ENCODE assay signal across 2 cellular contexts in genomic region chrX:50680990-50681389, GRCh38.
TF ChIP-seq lines count a peak whose summit lies in the region.

No MANE protein-coding gene starts in this region.

TF ChIP-seq in SK-N-SH treated with all-trans-retinoic acid at 6 μM for 48 hours, 23 proteins besides CTCF, POLR2A, EP300 and RAD21 (continued from another document):
- TF ChIP-seq TSHZ2 (CRISPR knock-in tag; IDR thresholded peaks at IDR 0.05) (no peak), ESRRG (CRISPR knock-in tag; IDR thresholded peaks at IDR 0.05) (no peak), CSDC2 (CRISPR knock-in tag; IDR thresholded peaks at IDR 0.05) (no peak), RARB (CRISPR knock-in tag; IDR thresholded peaks at IDR 0.05) (no peak), ZFP3 (CRISPR knock-in tag; IDR thresholded peaks at IDR 0.05) (no peak)

TF ChIP-seq in WTC11, 78 proteins besides CTCF, POLR2A, EP300 and RAD21:
- TF ChIP-seq, protein P1, sequence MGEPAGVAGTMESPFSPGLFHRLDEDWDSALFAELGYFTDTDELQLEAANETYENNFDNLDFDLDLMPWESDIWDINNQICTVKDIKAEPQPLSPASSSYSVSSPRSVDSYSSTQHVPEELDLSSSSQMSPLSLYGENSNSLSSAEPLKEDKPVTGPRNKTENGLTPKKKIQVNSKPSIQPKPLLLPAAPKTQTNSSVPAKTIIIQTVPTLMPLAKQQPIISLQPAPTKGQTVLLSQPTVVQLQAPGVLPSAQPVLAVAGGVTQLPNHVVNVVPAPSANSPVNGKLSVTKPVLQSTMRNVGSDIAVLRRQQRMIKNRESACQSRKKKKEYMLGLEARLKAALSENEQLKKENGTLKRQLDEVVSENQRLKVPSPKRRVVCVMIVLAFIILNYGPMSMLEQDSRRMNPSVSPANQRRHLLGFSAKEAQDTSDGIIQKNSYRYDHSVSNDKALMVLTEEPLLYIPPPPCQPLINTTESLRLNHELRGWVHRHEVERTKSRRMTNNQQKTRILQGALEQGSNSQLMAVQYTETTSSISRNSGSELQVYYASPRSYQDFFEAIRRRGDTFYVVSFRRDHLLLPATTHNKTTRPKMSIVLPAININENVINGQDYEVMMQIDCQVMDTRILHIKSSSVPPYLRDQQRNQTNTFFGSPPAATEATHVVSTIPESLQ (CRISPR knock-in tag; IDR thresholded peaks at IDR 0.05): no peak
- TF ChIP-seq CREM (CRISPR knock-in tag; IDR thresholded peaks at IDR 0.05) (no peak), SMAD4 (CRISPR knock-in tag; IDR thresholded peaks at IDR 0.05) (no peak), ZNF423 (CRISPR knock-in tag; IDR thresholded peaks at IDR 0.05) (no peak), ZNF138 (CRISPR knock-in tag; conservative IDR thresholded peaks at IDR 0.05) (no peak), GABPB1 (CRISPR knock-in tag; IDR thresholded peaks at IDR 0.05) (no peak), ZNF219 (CRISPR knock-in tag; IDR thresholded peaks at IDR 0.05; ENCODE audit: borderline replicate concordance) (no peak), ZNF317 (CRISPR knock-in tag; IDR thresholded peaks at IDR 0.05; ENCODE audit: borderline replicate concordance, low read depth) (no peak), RELA (CRISPR knock-in tag; IDR thresholded peaks at IDR 0.05; ENCODE audit: borderline replicate concordance) (no peak), PREB (CRISPR knock-in tag; IDR thresholded peaks at IDR 0.05; ENCODE audit: borderline replicate concordance) (no peak), TEAD1 (CRISPR knock-in tag; IDR thresholded peaks at IDR 0.05) (no peak), ZNF416 (CRISPR knock-in tag; IDR thresholded peaks at IDR 0.05) (no peak), ZNF425 (CRISPR knock-in tag; conservative IDR thresholded peaks at IDR 0.05) (no peak), GRHL2 (CRISPR knock-in tag; IDR thresholded peaks at IDR 0.05; ENCODE audit: insufficient replicate concordance, severe bottlenecking) (no peak), HMGA2 (CRISPR knock-in tag; IDR thresholded peaks at IDR 0.05) (no peak), ZNF671 (CRISPR knock-in tag; IDR thresholded peaks at IDR 0.05) (no peak), MAX (CRISPR knock-in tag; IDR thresholded peaks at IDR 0.05) (no peak), ZNF121 (CRISPR knock-in tag; IDR thresholded peaks at IDR 0.05) (no peak)
- TF ChIP-seq, protein P2, sequence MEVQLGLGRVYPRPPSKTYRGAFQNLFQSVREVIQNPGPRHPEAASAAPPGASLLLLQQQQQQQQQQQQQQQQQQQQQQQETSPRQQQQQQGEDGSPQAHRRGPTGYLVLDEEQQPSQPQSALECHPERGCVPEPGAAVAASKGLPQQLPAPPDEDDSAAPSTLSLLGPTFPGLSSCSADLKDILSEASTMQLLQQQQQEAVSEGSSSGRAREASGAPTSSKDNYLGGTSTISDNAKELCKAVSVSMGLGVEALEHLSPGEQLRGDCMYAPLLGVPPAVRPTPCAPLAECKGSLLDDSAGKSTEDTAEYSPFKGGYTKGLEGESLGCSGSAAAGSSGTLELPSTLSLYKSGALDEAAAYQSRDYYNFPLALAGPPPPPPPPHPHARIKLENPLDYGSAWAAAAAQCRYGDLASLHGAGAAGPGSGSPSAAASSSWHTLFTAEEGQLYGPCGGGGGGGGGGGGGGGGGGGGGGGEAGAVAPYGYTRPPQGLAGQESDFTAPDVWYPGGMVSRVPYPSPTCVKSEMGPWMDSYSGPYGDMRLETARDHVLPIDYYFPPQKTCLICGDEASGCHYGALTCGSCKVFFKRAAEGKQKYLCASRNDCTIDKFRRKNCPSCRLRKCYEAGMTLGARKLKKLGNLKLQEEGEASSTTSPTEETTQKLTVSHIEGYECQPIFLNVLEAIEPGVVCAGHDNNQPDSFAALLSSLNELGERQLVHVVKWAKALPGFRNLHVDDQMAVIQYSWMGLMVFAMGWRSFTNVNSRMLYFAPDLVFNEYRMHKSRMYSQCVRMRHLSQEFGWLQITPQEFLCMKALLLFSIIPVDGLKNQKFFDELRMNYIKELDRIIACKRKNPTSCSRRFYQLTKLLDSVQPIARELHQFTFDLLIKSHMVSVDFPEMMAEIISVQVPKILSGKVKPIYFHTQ (CRISPR knock-in tag; IDR thresholded peaks at IDR 0.05): no peak
- TF ChIP-seq, protein P3, sequence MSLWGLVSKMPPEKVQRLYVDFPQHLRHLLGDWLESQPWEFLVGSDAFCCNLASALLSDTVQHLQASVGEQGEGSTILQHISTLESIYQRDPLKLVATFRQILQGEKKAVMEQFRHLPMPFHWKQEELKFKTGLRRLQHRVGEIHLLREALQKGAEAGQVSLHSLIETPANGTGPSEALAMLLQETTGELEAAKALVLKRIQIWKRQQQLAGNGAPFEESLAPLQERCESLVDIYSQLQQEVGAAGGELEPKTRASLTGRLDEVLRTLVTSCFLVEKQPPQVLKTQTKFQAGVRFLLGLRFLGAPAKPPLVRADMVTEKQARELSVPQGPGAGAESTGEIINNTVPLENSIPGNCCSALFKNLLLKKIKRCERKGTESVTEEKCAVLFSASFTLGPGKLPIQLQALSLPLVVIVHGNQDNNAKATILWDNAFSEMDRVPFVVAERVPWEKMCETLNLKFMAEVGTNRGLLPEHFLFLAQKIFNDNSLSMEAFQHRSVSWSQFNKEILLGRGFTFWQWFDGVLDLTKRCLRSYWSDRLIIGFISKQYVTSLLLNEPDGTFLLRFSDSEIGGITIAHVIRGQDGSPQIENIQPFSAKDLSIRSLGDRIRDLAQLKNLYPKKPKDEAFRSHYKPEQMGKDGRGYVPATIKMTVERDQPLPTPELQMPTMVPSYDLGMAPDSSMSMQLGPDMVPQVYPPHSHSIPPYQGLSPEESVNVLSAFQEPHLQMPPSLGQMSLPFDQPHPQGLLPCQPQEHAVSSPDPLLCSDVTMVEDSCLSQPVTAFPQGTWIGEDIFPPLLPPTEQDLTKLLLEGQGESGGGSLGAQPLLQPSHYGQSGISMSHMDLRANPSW (CRISPR knock-in tag; conservative IDR thresholded peaks at IDR 0.05; ENCODE audit: low read depth): no peak
